ENCODE assay signal across 13 cellular contexts in the genomic region with DNA sequence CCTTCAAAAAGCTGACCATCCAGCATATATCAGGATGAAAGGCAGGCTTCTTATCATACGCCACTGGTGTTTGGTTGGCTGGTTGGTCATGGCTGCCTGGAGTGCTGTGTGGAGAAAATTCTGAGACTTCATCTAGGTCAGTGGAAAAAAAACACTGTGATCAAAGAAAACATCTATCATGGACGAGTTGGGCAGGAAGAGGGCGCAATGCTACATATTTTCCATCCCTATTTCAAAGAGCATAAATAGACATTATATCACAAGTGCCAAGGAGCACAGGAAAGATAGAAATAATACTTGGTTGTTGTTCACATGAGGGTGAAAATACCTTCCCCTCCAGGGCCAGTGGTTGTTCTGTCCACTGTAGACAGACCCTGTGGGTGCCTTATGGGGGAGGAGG.
DNase-seq lines count a peak whose midpoint lies in the region; ATAC-seq and TF ChIP-seq lines count a peak whose summit lies in the region.
"Had no signal": no experiment of that assay in that cellular context is flagged by ENCODE, and none has a peak within 500 bp of the region (broad histone marks: within the 10 kb centered on the region; RNA-seq: fewer than 3 reads in every experiment).

No MANE protein-coding gene starts in this region.

- no peaks in the 10 kb centered on the region for H3K27me3 ChIP-seq in Loucy (ENCODE audit: insufficient read depth, low read length, poor library complexity, severe bottlenecking)
- no peaks in the 10 kb centered on the region for H3K27me3 ChIP-seq in brain microvascular endothelial cell (replicated peaks)
- no peaks in the 10 kb centered on the region for H3K27me3 ChIP-seq in upper lobe of right lung

- no peak overlapping the region for H3K9ac ChIP-seq in Loucy (ENCODE audit: low read depth, low read length, poor library complexity, severe bottlenecking)

- TF ChIP-seq CTCF in AG10803 (conservative IDR thresholded peaks at IDR 0.05; ENCODE audit: low read length) (peak; percentile 46), Loucy (conservative IDR thresholded peaks at IDR 0.05; ENCODE audit: low read length) (peak; percentile 42), brain microvascular endothelial cell (IDR thresholded peaks at IDR 0.05; ENCODE audit: low read depth, low read length, missing control alignments) (peak; percentile 13), retinal pigment epithelial cell (conservative IDR thresholded peaks at IDR 0.05; ENCODE audit: low read depth, low read length) (peak; percentile 5), upper lobe of right lung (IDR thresholded peaks at IDR 0.05) (no peak)

- H3K4me1 ChIP-seq in Loucy (ENCODE audit: insufficient read depth, low read length, poor library complexity, severe bottlenecking) (no peaks in the 10 kb centered on the region), upper lobe of right lung (no peaks in the 10 kb centered on the region)

- H3K9me3 ChIP-seq in Loucy (ENCODE audit: insufficient read depth, low read depth, low read length) (no peaks in the 10 kb centered on the region), upper lobe of right lung (no peaks in the 10 kb centered on the region)

- H4K20me1 ChIP-seq in Loucy (ENCODE audit: insufficient read depth, low read length, poor library complexity, severe bottlenecking): no peaks in the 10 kb centered on the region

- H3K27ac ChIP-seq in brain microvascular endothelial cell (no peak overlapping the region), upper lobe of right lung (no peak overlapping the region)

- no peaks in the 10 kb centered on the region for H3K79me2 ChIP-seq in Loucy (ENCODE audit: insufficient read depth, low read length)

- in situ Hi-C loops in brain microvascular endothelial cell (cut with HindIII; ENCODE audit: low pct_ligation_motif_present, low sequenced_read_pairs): no loop called here

- H3K4me3 ChIP-seq in AG10803 (ENCODE audit: low read length) (no peak overlapping the region), Loucy (ENCODE audit: low read length, poor library complexity, severe bottlenecking) (no peak overlapping the region), brain microvascular endothelial cell (ENCODE audit: low read depth, low read length) (no peak overlapping the region), retinal pigment epithelial cell (ENCODE audit: low read length) (no peak overlapping the region), upper lobe of right lung (no peak overlapping the region)

- no peak overlapping the region for H3K4me2 ChIP-seq in Loucy (ENCODE audit: low read depth, low read length, poor library complexity, severe bottlenecking)

- H3K36me3 ChIP-seq in Loucy (ENCODE audit: insufficient read depth, low read length) (no peaks in the 10 kb centered on the region), brain microvascular endothelial cell (replicated peaks) (no peaks in the 10 kb centered on the region), upper lobe of right lung (no peaks in the 10 kb centered on the region)

- no peak for ATAC-seq in GM18858 (IDR thresholded peaks at IDR 0.05; ENCODE audit: unreplicated experiment)
- ATAC-seq in upper lobe of right lung: no peak
- ATAC-seq in GM19463 (IDR thresholded peaks at IDR 0.05; ENCODE audit: unreplicated experiment): no peak
- ATAC-seq: Right ventricle myocardium inferior had no signal

- H3K9me2 ChIP-seq in Loucy (replicated peaks; ENCODE audit: low read depth, low read length): no peaks in the 10 kb centered on the region

- intact Hi-C loops in upper lobe of right lung (cut with DNase I): no loop called here

- no peaks in the 10 kb centered on the region for H3F3A ChIP-seq in Loucy (ENCODE audit: low read depth)

- DNase-seq in AG10803 (ENCODE audit: low read depth): peak; percentile 31
- DNase-seq in brain microvascular endothelial cell: peak; percentile 1
- DNase-seq in retinal pigment epithelial cell (ENCODE audit: low read depth): no peak
- no peak for DNase-seq in DMS153 treated with DMSO at 0.1 percent for 48 hours (lab: John Stamatoyannopoulos, UW; ENCODE audit: unreplicated experiment)
- no peak for DNase-seq in upper lobe of right lung
- DNase-seq: CD4-positive, alpha-beta memory T cell; NCI-H1092; NCI-H187; NCI-H446 had no signal

- no peak overlapping the region for H2AFZ ChIP-seq in Loucy (ENCODE audit: low read length)

Comparison
In these comparisons a context has a peak if more than half of its experiments do, and no peak if none do; other contexts are left out.
1. DNase-seq: peak in AG10803 (single experiment) and brain microvascular endothelial cell (single experiment); none in retinal pigment epithelial cell (single experiment), DMS153 treated with DMSO at 0.1 percent for 48 hours (single experiment) and upper lobe of right lung (single experiment).